In the genomic region with DNA sequence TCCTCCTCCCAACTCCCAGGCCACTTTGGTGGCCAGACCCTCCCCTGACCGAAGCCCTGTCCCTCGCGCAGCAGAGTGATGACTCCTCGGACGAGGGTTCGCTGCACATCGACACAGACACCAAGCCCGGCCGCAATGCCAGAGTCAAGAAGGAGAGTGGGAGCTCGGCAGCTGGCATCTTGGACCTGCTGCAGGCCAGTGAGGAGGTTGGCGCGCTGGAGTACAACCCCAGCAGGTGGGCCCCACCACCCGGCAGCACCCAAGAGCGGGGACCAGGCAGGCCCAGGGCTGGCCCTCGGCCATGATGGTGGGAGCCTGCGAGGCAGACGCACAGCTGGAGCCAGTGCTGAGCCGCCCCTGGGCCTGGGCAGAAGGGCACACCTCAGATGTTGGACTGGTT, we compare ENCODE assay signal across 20 cellular contexts.
A peak's percentile ranks its signal among the peaks of the same experiment; 100 is the strongest.
DNase-seq lines count a peak whose midpoint lies in the region; ATAC-seq and TF ChIP-seq lines count a peak whose summit lies in the region.
"Had no signal": no experiment of that assay in that cellular context is flagged by ENCODE, and none has a peak within 500 bp of the region (broad histone marks: within the 10 kb centered on the region; RNA-seq: fewer than 3 reads in every experiment).

No MANE protein-coding gene starts in this region.

- peak; percentile 60 for DNase-seq in activated effector memory CD4-positive, alpha-beta T cell treated with anti-CD3 and anti-CD28 coated beads, Interleukin-2, amount 50 U/mL, for 16 hours
- DNase-seq in activated effector memory CD4-positive, alpha-beta T cell treated with Interleukin-2 at 50 U/mL for 16 hours = no peak
- DNase-seq in body of pancreas = peak; percentile 1 to 10 (median 6)
- peak; percentile 40 for DNase-seq in left lobe of liver (ENCODE audit: low spot score)
- DNase-seq in tibial artery = peak; percentile 22 to 64
- DNase-seq in NK-92 (lab: John Stamatoyannopoulos, UW; ENCODE audit: unreplicated experiment) = no peak
- no peak for DNase-seq in amniotic stem cell (lab: John Stamatoyannopoulos, UW)
- DNase-seq: effector memory CD4-positive, alpha-beta T cell; EL; esophagus squamous epithelium; MV-4-11; NCI-H187; NCI-H345; PC-9 had no signal

- TF ChIP-seq POLR2A in body of pancreas (IDR thresholded peaks at IDR 0.05) = no peak

- H3K4me3 ChIP-seq in body of pancreas (no peak overlapping the region), tibial artery (no peak overlapping the region)
- H3K4me3 ChIP-seq: BLaER1, esophagus squamous epithelium, gastroesophageal sphincter, PC-9, uterus had no signal

- H3K36me3 ChIP-seq in body of pancreas (replicated peaks in 1 of 2; ENCODE audit: insufficient read depth in 1 of 2, low read depth in 2 of 2) = peaks cover 0 to 4% of the 10 kb centered on the region in 2 donors
- H3K36me3 ChIP-seq in tibial artery = peaks cover 20 to 71% (median 47%) of the 10 kb centered on the region in 3 donors
- H3K36me3 ChIP-seq: uterus had no signal

- WGBS in body of pancreas, 2 donors = 91 to 93% methylated on average over 12 to 18 of the region's 18 CpGs

- intact Hi-C loops in body of pancreas (cut with DNase I) = no loop called here
- intact Hi-C loops in tibial artery (cut with DNase I; ENCODE audit: low total_unique reads) = no loop called here

- ATAC-seq in body of pancreas (no peak), left lobe of liver (no peak), HG03108 (IDR thresholded peaks at IDR 0.05; ENCODE audit: unreplicated experiment) (no peak)
- ATAC-seq: activated T-helper 17 cell treated with anti-CD3 and anti-CD28 coated beads, Interleukin-2, amount 50 U/mL, for 72 hours; gastroesophageal sphincter had no signal

- no peak for TF ChIP-seq CTCF in body of pancreas (IDR thresholded peaks at IDR 0.05)
- no peak for TF ChIP-seq CTCF in tibial artery (IDR thresholded peaks at IDR 0.05)

- H3K27ac ChIP-seq in body of pancreas (no peak overlapping the region), tibial artery (no peak overlapping the region)
- H3K27ac ChIP-seq: BLaER1, esophagus squamous epithelium, gastroesophageal sphincter, KMS-11, PC-9, uterus had no signal

- H3K9me3 ChIP-seq in body of pancreas (no peaks in the 10 kb centered on the region), tibial artery (no peaks in the 10 kb centered on the region)
- H3K9me3 ChIP-seq: BLaER1, esophagus squamous epithelium, gastroesophageal sphincter, uterus had no signal

- H3K4me1 ChIP-seq in body of pancreas (no peaks in the 10 kb centered on the region), tibial artery (no peaks in the 10 kb centered on the region)
- H3K4me1 ChIP-seq: esophagus squamous epithelium, gastroesophageal sphincter, uterus had no signal

- no peaks in the 10 kb centered on the region for H3K27me3 ChIP-seq in body of pancreas
- no peaks in the 10 kb centered on the region for H3K27me3 ChIP-seq in tibial artery
- H3K27me3 ChIP-seq: BLaER1, esophagus squamous epithelium, gastroesophageal sphincter, uterus had no signal

Comparison
In these comparisons a context has a peak if more than half of its experiments do, and no peak if none do; other contexts are left out.
1. DNase-seq: peak in activated effector memory CD4-positive, alpha-beta T cell treated with anti-CD3 and anti-CD28 coated beads, Interleukin-2, amount 50 U/mL, for 16 hours (single experiment), body of pancreas (4 of 4), left lobe of liver (single experiment) and tibial artery (2 of 2); none in activated effector memory CD4-positive, alpha-beta T cell treated with Interleukin-2 at 50 U/mL for 16 hours (single experiment), NK-92 (single experiment) and amniotic stem cell (single experiment).